Comparison of ENCODE assay signal across 30 cellular contexts in genomic region chr4:111649308-111649707, GRCh38.
DNase-seq lines count a peak whose midpoint lies in the region; ATAC-seq, FAIRE-seq and TF ChIP-seq lines count a peak whose summit lies in the region.
"Had no signal": no experiment of that assay in that cellular context is flagged by ENCODE, and none has a peak within 500 bp of the region (broad histone marks: within the 10 kb centered on the region; RNA-seq: fewer than 3 reads in every experiment).

No MANE protein-coding gene starts in this region.

- no peak overlapping the region for H3K4me3 ChIP-seq in GM12878
- H3K4me3 ChIP-seq: dorsolateral prefrontal cortex, gastrocnemius medialis, HAP-1, ovary, right lobe of liver, SJCRH30, thoracic aorta had no signal

- no peak overlapping the region for H3K4me2 ChIP-seq in GM12878 (ENCODE audit: control insufficient read depth, insufficient read depth)

- no peaks in the 10 kb centered on the region for H3K4me1 ChIP-seq in GM12878 (ENCODE audit: control insufficient read depth, insufficient read depth, low read length)
- H3K4me1 ChIP-seq: gastrocnemius medialis, right lobe of liver, SJCRH30 had no signal

- TF ChIP-seq RAD21 in GM12878 (IDR thresholded peaks at IDR 0.05; ENCODE audit: insufficient read depth, low read depth, low read length) = no peak

- FAIRE-seq in GM12878 (lab: Jason Lieb, UNC) = no peak
- FAIRE-seq: HTR-8/SVneo had no signal

- ATAC-seq in GM18519 (IDR thresholded peaks at IDR 0.05; ENCODE audit: low FRiP score, unreplicated experiment) (peak; percentile 59), GM19372 (IDR thresholded peaks at IDR 0.05; ENCODE audit: low read depth, unreplicated experiment) (peak; percentile 71), HG02852 (IDR thresholded peaks at IDR 0.05; ENCODE audit: unreplicated experiment) (peak; percentile 68), GM12878 (peak; percentile 46; the same call in 2 of the 3 replicates)
- ATAC-seq: activated CD8-positive, alpha-beta T cell treated with anti-CD3 and anti-CD28 coated beads for 36 hours; gastrocnemius medialis; naive thymus-derived CD4-positive, alpha-beta T cell; right lobe of liver had no signal

- no peaks in the 10 kb centered on the region for H3K79me2 ChIP-seq in GM12878 (ENCODE audit: control insufficient read depth, insufficient read depth, low read length)

- POLR2A ChIA-PET in GM12878 (lab: Charles Lee) = no interaction called here

- in situ Hi-C loops in GM12878 (cut with MboI) = loop anchor here (25.0 kb wide), 1 partner anchor 1012 kb away; no protein-coding TSS in a partner anchor

- RAD21 ChIA-PET in GM12878 (lab: Charles Lee; ENCODE audit: unreplicated experiment) = no interaction called here

- 7% methylated on average over 3 of the region's 3 CpGs for WGBS in GM12878 (ENCODE audit: insufficient coverage, insufficient replicate concordance, low lambda C conversion rate, missing lambda C conversion rate)

- no peaks in the 10 kb centered on the region for H3K27me3 ChIP-seq in GM12878 (replicated peaks in 1 of 2; ENCODE audit: control insufficient read depth in 2 of 2, insufficient read depth in 2 of 2, low read length in 1 of 2)
- H3K27me3 ChIP-seq: gastrocnemius medialis, ovary, right lobe of liver, SJCRH30 had no signal

- no peaks in the 10 kb centered on the region for H3K9me3 ChIP-seq in GM12878 (replicated peaks; ENCODE audit: control insufficient read depth, insufficient read depth, low read length)
- H3K9me3 ChIP-seq: gastrocnemius medialis, HAP-1, ovary, right lobe of liver, SJCRH30, thoracic aorta had no signal

- H3K27ac ChIP-seq in GM12878 (ENCODE audit: control insufficient read depth, insufficient read depth) = no peak overlapping the region
- H3K27ac ChIP-seq: dorsolateral prefrontal cortex, gastrocnemius medialis, ovary, right lobe of liver, SJCRH30, thoracic aorta had no signal

- H3K9ac ChIP-seq in GM12878 (ENCODE audit: control insufficient read depth, insufficient read depth, low read length) = no peak overlapping the region

- H3K36me3 ChIP-seq in GM12878 (ENCODE audit: control insufficient read depth in 2 of 2, insufficient read depth in 2 of 2, low read length in 1 of 2) = no peaks in the 10 kb centered on the region
- H3K36me3 ChIP-seq: gastrocnemius medialis, HAP-1, ovary, right lobe of liver, SJCRH30, thoracic aorta had no signal

- CTCF ChIA-PET in GM12878 (lab: Yijun Ruan, JAX) = interaction anchor here (1.5 kb wide), 1 partner anchor 16 kb away, joined by 3 read pairs; no protein-coding TSS in a partner anchor

- BruUV-seq in GM12878 (replicated peaks; lab: Mats Ljungman, UMichigan) = no TSS peak

- H2AFZ ChIP-seq in GM12878 (ENCODE audit: control insufficient read depth, low read depth, low read length) = no peak overlapping the region

- SMC1A ChIA-PET in GM12878 (lab: Charles Lee; ENCODE audit: uncharacterized antibody, unreplicated experiment) = interaction anchor here (0.9 kb wide), 1 partner anchor 15 kb away, joined by 3 read pairs; no protein-coding TSS in a partner anchor

- no peak for DNase-seq in GM12878 (ENCODE audit: low read depth, low spot score)
- no peak for DNase-seq in NCI-H2227 treated with DMSO at 0.1 percent for 48 hours (lab: John Stamatoyannopoulos, UW)
- DNase-seq in DMS153 (lab: John Stamatoyannopoulos, UW) = no peak
- DNase-seq in superior temporal gyrus (ENCODE audit: extremely low spot score) = no peak
- no peak for DNase-seq in midbrain (lab: John Stamatoyannopoulos, UW)
- DNase-seq: activated B cell treated with CpG ODN at 0.5 μM for 24 hours; activated CD8-positive, alpha-beta T cell treated with anti-CD3 and anti-CD28 coated beads for 36 hours; activated naive CD4-positive, alpha-beta T cell treated with anti-CD3 and anti-CD28 coated beads for 36 hours; activated T-cell treated with anti-CD3 and anti-CD28 coated beads, Interleukin-2, amount 50 U/mL, for 1 hour; CD4-positive, alpha-beta T cell; DND-41; dorsolateral prefrontal cortex; erythroblast; gastrocnemius medialis; mammary epithelial cell; naive thymus-derived CD4-positive, alpha-beta T cell; NCI-H1436; NCI-H2171; NCI-H748 treated with DMSO at 0.1 percent for 48 hours; ovary; right lobe of liver; SJCRH30; stimulated activated CD4-positive, alpha-beta T cell treated with anti-CD3 and anti-CD28 coated beads, Interleukin-15, amount 100 ng/mL, for 24 hours; T-helper 2 cell had no signal

- no peak for TF ChIP-seq POLR2A in GM12878 (IDR thresholded peaks at IDR 0.05; ENCODE audit: low read depth, low read length)

- intact Hi-C loops in GM12878 (cut with micrococcal nuclease; ENCODE audit: unreplicated experiment) = no loop called here

- no peak for TF ChIP-seq EP300 in GM12878 (IDR thresholded peaks at IDR 0.05; ENCODE audit: borderline replicate concordance in 1 of 2, control insufficient read depth in 1 of 2, low read depth in 2 of 2, low read length in 2 of 2)

- H4K20me1 ChIP-seq in GM12878 (ENCODE audit: control insufficient read depth, insufficient read depth) = no peaks in the 10 kb centered on the region

- TF ChIP-seq CTCF in GM12878 (IDR thresholded peaks at IDR 0.05 in 2 of 3, conservative IDR thresholded peaks at IDR 0.05 in 1 of 3; ENCODE audit: control insufficient read depth in 2 of 3, extremely low read depth in 1 of 3, insufficient read depth in 1 of 3, low read depth in 3 of 3, low read length in 3 of 3) = 0 out of 6 replicates have a peak, but pooled peaks of 1 of the 3 experiments have one; percentile 1

TF ChIP-seq in GM12878, 131 proteins besides CTCF, POLR2A, EP300 and RAD21:
- TF ChIP-seq NR2C1 (IDR thresholded peaks at IDR 0.05) (no peak), BCL11A (IDR thresholded peaks at IDR 0.05; ENCODE audit: low read depth, low read length) (no peak), ZNF687 (IDR thresholded peaks at IDR 0.05) (no peak), IKZF2 (IDR thresholded peaks at IDR 0.05) (0 out of 4 replicates have a peak, but pooled peaks have one; percentile 12 to 19)
